In genomic region chr7:100091411-100092181, GRCh38 we compare ENCODE assay signal across 1 cellular context.
TF ChIP-seq lines count a peak whose summit lies in the region.

No MANE protein-coding gene starts in this region.

TF ChIP-seq in A549, 52 proteins besides CTCF, POLR2A, EP300 and RAD21 (continued from another document):
- no peak for TF ChIP-seq ATOH8 (CRISPR knock-in tag; IDR thresholded peaks at IDR 0.05; ENCODE audit: low read depth)
- TF ChIP-seq MAZ (IDR thresholded peaks at IDR 0.05; ENCODE audit: borderline replicate concordance, low read depth, low read length) = no peak
- TF ChIP-seq MAFK (IDR thresholded peaks at IDR 0.05; ENCODE audit: partially characterized antibody) = no peak
- no peak for TF ChIP-seq HOXB13 (CRISPR knock-in tag; IDR thresholded peaks at IDR 0.05; ENCODE audit: low read depth)
- no peak for TF ChIP-seq HEYL (CRISPR knock-in tag; IDR thresholded peaks at IDR 0.05)
- TF ChIP-seq CHD2 (IDR thresholded peaks at IDR 0.05; ENCODE audit: low read length, partially characterized antibody) = no peak
- TF ChIP-seq TP53 (CRISPR knock-in tag; IDR thresholded peaks at IDR 0.05) = peak; percentile 89
- TF ChIP-seq PHF8 (IDR thresholded peaks at IDR 0.05; ENCODE audit: borderline replicate concordance, low read depth) = no peak
- no peak for TF ChIP-seq HES2 (IDR thresholded peaks at IDR 0.05)
- TF ChIP-seq FOSB (CRISPR knock-in tag; IDR thresholded peaks at IDR 0.05) = peak; percentile 96
- peak; percentile 22; the same call in 1 of the 2 replicates for TF ChIP-seq BHLHE40 (IDR thresholded peaks at IDR 0.05; ENCODE audit: low read depth, low read length)
- TF ChIP-seq NR3C1 (IDR thresholded peaks at IDR 0.05) = no peak
- TF ChIP-seq ELK1 (IDR thresholded peaks at IDR 0.05; ENCODE audit: low read depth, low read length) = no peak
- no peak for TF ChIP-seq CEBPB (IDR thresholded peaks at IDR 0.05)
- TF ChIP-seq RARB (CRISPR knock-in tag; IDR thresholded peaks at IDR 0.05) = peak; percentile 79; the same call in 1 of the 2 replicates
- TF ChIP-seq BCL3 (IDR thresholded peaks at IDR 0.05) = no peak
- TF ChIP-seq REST (IDR thresholded peaks at IDR 0.05) = no peak
- no peak for TF ChIP-seq RFX5 (IDR thresholded peaks at IDR 0.05)
- TF ChIP-seq USF2 (IDR thresholded peaks at IDR 0.05) = no peak
- TF ChIP-seq POLR2AphosphoS2 (conservative IDR thresholded peaks at IDR 0.05; ENCODE audit: low read length) = peak; percentile 97
- no peak for TF ChIP-seq HMGXB4 (CRISPR knock-in tag; IDR thresholded peaks at IDR 0.05; ENCODE audit: borderline replicate concordance)
- no peak for TF ChIP-seq CBX2 (IDR thresholded peaks at IDR 0.05; ENCODE audit: borderline replicate concordance, low read depth)
- 0 out of 2 replicates have a peak, but pooled peaks have one; percentile 21 for TF ChIP-seq FOXS1 (CRISPR knock-in tag; IDR thresholded peaks at IDR 0.05)
- TF ChIP-seq CHD4 (IDR thresholded peaks at IDR 0.05; ENCODE audit: borderline replicate concordance) = no peak
- TF ChIP-seq JUNB (IDR thresholded peaks at IDR 0.05) = no peak
- TF ChIP-seq SMC3 (IDR thresholded peaks at IDR 0.05) = no peak
- no peak for TF ChIP-seq ZSCAN20 (CRISPR knock-in tag; IDR thresholded peaks at IDR 0.05)
- TF ChIP-seq KDM5A (IDR thresholded peaks at IDR 0.05) = no peak
- TF ChIP-seq NFE2L2 (conservative IDR thresholded peaks at IDR 0.05; ENCODE audit: low read length) = no peak
- no peak for TF ChIP-seq FOSL2 (IDR thresholded peaks at IDR 0.05)
- TF ChIP-seq FOSL2 (CRISPR knock-in tag; IDR thresholded peaks at IDR 0.05) = 0 out of 2 replicates have a peak, but pooled peaks have one; percentile 2
- no peak for TF ChIP-seq NPAS2 (CRISPR knock-in tag; IDR thresholded peaks at IDR 0.05; ENCODE audit: borderline replicate concordance)
- TF ChIP-seq EHF (CRISPR knock-in tag; IDR thresholded peaks at IDR 0.05) = 0 out of 2 replicates have a peak, but pooled peaks have one; percentile 25
- no peak for TF ChIP-seq E2F6 (IDR thresholded peaks at IDR 0.05; ENCODE audit: borderline replicate concordance, low read depth)
- no peak for TF ChIP-seq EHMT2 (IDR thresholded peaks at IDR 0.05; ENCODE audit: low read depth)
- no peak for TF ChIP-seq ZFP36 (IDR thresholded peaks at IDR 0.05; ENCODE audit: borderline replicate concordance, partially characterized antibody)
- no peak for TF ChIP-seq SREBF2 (IDR thresholded peaks at IDR 0.05)
